In genomic region chr4:110049951-110050925, GRCh38 we compare ENCODE assay signal across 8 cellular contexts.
DNase-seq lines count a peak whose midpoint lies in the region; ATAC-seq lines count a peak whose summit lies in the region.

No MANE protein-coding gene starts in this region.

- peak; percentile 1 for DNase-seq in NCI-H2107 treated with DMSO at 0.1 percent for 48 hours (lab: John Stamatoyannopoulos, UW; ENCODE audit: unreplicated experiment)
- DNase-seq in NCI-H2107 (lab: John Stamatoyannopoulos, UW): no peak
- peak; percentile 33 for DNase-seq in HPDE6-E6E7 (ENCODE audit: extremely low spot score)
- peak; percentile 5 for DNase-seq in SW480 (ENCODE audit: low spot score)
- peak; percentile 65 for DNase-seq in astrocyte of the hippocampus (ENCODE audit: low read depth, low spot score)
- DNase-seq in immature natural killer cell: peak; percentile 47 to 58 (median 48)
- peak; percentile 34 for DNase-seq in stimulated activated CD4-positive, alpha-beta T cell treated with anti-CD3 and anti-CD28 coated beads, Interleukin-1b, Interleukin-23, amount 100 ng/mL, for 48 hours

- no peaks in the 10 kb centered on the region for H3K27me3 Mint-ChIP-seq in immature natural killer cell (ENCODE audit: low read depth in 3 of 3)

- H3K4me1 Mint-ChIP-seq in immature natural killer cell: peaks cover 16 to 22% of the 10 kb centered on the region in 2 donors

- no peak for ATAC-seq in HG02763 (IDR thresholded peaks at IDR 0.05; ENCODE audit: unreplicated experiment)

- H3K4me3 Mint-ChIP-seq in immature natural killer cell: no peak overlapping the region

- H3K36me3 Mint-ChIP-seq in immature natural killer cell: peaks cover 9 to 20% (median 11%) of the 10 kb centered on the region in 3 donors

- H3K27ac Mint-ChIP-seq in immature natural killer cell: peak overlapping the region in 3 of 6 donors; percentile 48 to 81 (median 67)

- no peaks in the 10 kb centered on the region for H3K9me3 Mint-ChIP-seq in immature natural killer cell
